8 cellular contexts compared by ENCODE assay signal in genomic region chr11:123166095-123166559, GRCh38. TPM values are rescaled to one million over a fixed set of nuclear protein-coding genes. Genes with fewer than 3 reads are reported as not detected.
DNase-seq lines count a peak whose midpoint lies in the region; ATAC-seq, FAIRE-seq and TF ChIP-seq lines count a peak whose summit lies in the region.

No MANE protein-coding gene starts in this region.

- H3K4me1 ChIP-seq in PC-9 (replicated peaks; ENCODE audit: insufficient read depth): peaks cover 3% of the 10 kb centered on the region
- no peaks in the 10 kb centered on the region for H3K4me1 ChIP-seq in pancreas

- no TSS peak for BruUV-seq in PC-9 (replicated peaks; lab: Mats Ljungman, UMichigan)

- H3K9me3 ChIP-seq in PC-9 (ENCODE audit: insufficient read depth, low read depth) (no peaks in the 10 kb centered on the region), pancreas (no peaks in the 10 kb centered on the region)

- CTCF ChIA-PET in PC-9 (lab: Charles Lee): no interaction called here

- FAIRE-seq in pancreas (lab: Jason Lieb, UNC): no peak

- H3K27me3 ChIP-seq in PC-9 (ENCODE audit: insufficient read depth, low read depth): no peaks in the 10 kb centered on the region
- H3K27me3 ChIP-seq in pancreas: no peaks in the 10 kb centered on the region

- POLR2A ChIA-PET in PC-9 (lab: Charles Lee; ENCODE audit: unreplicated experiment): no interaction called here

- no peaks in the 10 kb centered on the region for H3K79me2 ChIP-seq in PC-9 (ENCODE audit: low read depth)

- TF ChIP-seq CTCF in PC-9 (conservative IDR thresholded peaks at IDR 0.05): peak; percentile 56
- peak in 2 of 4 donors; percentile 8 to 16 for TF ChIP-seq CTCF in pancreas (IDR thresholded peaks at IDR 0.05)

- ATAC-seq in activated CD4-positive, CD25-positive, alpha-beta regulatory T cell treated with anti-CD3 and anti-CD28 coated beads, Interleukin-2, amount 50 U/mL, for 24 hours: no peak
- ATAC-seq in pancreas: peak in 3 of 4 donors; percentile 18 to 57 (median 35)
- ATAC-seq in GM21367 (IDR thresholded peaks at IDR 0.05; ENCODE audit: unreplicated experiment): no peak
- ATAC-seq in HG02884 (IDR thresholded peaks at IDR 0.05; ENCODE audit: unreplicated experiment): no peak

- H3K36me3 ChIP-seq in PC-9 (ENCODE audit: low read depth): no peaks in the 10 kb centered on the region
- no peaks in the 10 kb centered on the region for H3K36me3 ChIP-seq in pancreas

- intact Hi-C loops in PC-9 (cut with micrococcal nuclease; ENCODE audit: unreplicated experiment): no loop called here
- intact Hi-C loops in pancreas (cut with DNase I): no loop called here

- no peaks in the 10 kb centered on the region for H4K20me1 ChIP-seq in PC-9 (ENCODE audit: insufficient read depth)

- H3K4me3 ChIP-seq in PC-9 (no peak overlapping the region), pancreas (no peak overlapping the region)

- no peak overlapping the region for H2AFZ ChIP-seq in PC-9

- WGBS in pancreas, 2 donors: 58 to 59% methylated on average over 10 of the region's 10 CpGs

- peak; percentile 38 for DNase-seq in activated CD4-positive, CD25-positive, alpha-beta regulatory T cell treated with anti-CD3 and anti-CD28 coated beads, Interleukin-2, amount 50 U/mL, for 72 hours
- DNase-seq in PC-9 (no peak), fibroblast of peridontal ligament (ENCODE audit: extremely low read depth) (peak; percentile 85), pancreas (peak in 1 of 6 donors; percentile 20), DMS153 treated with DMSO at 0.1 percent for 48 hours (lab: John Stamatoyannopoulos, UW; ENCODE audit: unreplicated experiment) (no peak)

- no peak overlapping the region for H3K4me2 ChIP-seq in PC-9

- H3K27ac ChIP-seq in PC-9: no peak overlapping the region
- no peak overlapping the region for H3K27ac ChIP-seq in pancreas

- H3F3A ChIP-seq in PC-9 (ENCODE audit: insufficient read depth, low read depth): peaks cover under 1% of the 10 kb centered on the region; the same call in 1 of the 2 replicates

- H3K9me2 ChIP-seq in PC-9 (ENCODE audit: insufficient read depth): no peaks in the 10 kb centered on the region

RNA-seq across cellular contexts. Expression of gene CLMP, which starts 28.9 kb away (rescaled TPM):
- total RNA-seq in PC-9 (2021) (5.4 and 6.1 TPM in 2 replicates), pancreas (1 to 10 TPM in 3 of 6 donors, under 1 TPM in 3; 0.46 to 5.5 (median 2.3) TPM)
- polyA plus RNA-seq in pancreas: 1 to 10 TPM in 1 of 2 donors, under 1 TPM in 1; 0.61 to 1.1 TPM

Comparison
In these comparisons a context has a peak if more than half of its experiments do, and no peak if none do; other contexts are left out.
1. DNase-seq: peak in activated CD4-positive, CD25-positive, alpha-beta regulatory T cell treated with anti-CD3 and anti-CD28 coated beads, Interleukin-2, amount 50 U/mL, for 72 hours (single experiment) and fibroblast of peridontal ligament (single experiment); none in PC-9 (0 of 2) and DMS153 treated with DMSO at 0.1 percent for 48 hours (single experiment).
2. ATAC-seq: peak in pancreas (3 of 4); none in activated CD4-positive, CD25-positive, alpha-beta regulatory T cell treated with anti-CD3 and anti-CD28 coated beads, Interleukin-2, amount 50 U/mL, for 24 hours (0 of 2), GM21367 (single experiment) and HG02884 (single experiment).